Comparison of ENCODE assay signal across 10 cellular contexts in genomic region chr1:178418284-178418955, GRCh38.
DNase-seq lines count a peak whose midpoint lies in the region; ATAC-seq lines count a peak whose summit lies in the region.
"Had no signal": no experiment of that assay in that cellular context is flagged by ENCODE, and none has a peak within 500 bp of the region (broad histone marks: within the 10 kb centered on the region; RNA-seq: fewer than 3 reads in every experiment).

No MANE protein-coding gene starts in this region.

- no peak overlapping the region for H3K27ac Mint-ChIP-seq in stimulated activated memory B cell treated with anti-CD40 and anti-IgM and Interleukin-4, amounts not matched to agents 10 μg/mL and 1 μg/mL and 100 μg/mL, for 72 hours

- peaks cover 10% of the 10 kb centered on the region for H3K27me3 Mint-ChIP-seq in stimulated activated memory B cell treated with anti-CD40 and anti-IgM and Interleukin-4, amounts not matched to agents 10 μg/mL and 1 μg/mL and 100 μg/mL, for 72 hours

- peaks cover 7% of the 10 kb centered on the region for H3K9me3 Mint-ChIP-seq in stimulated activated memory B cell treated with anti-CD40 and anti-IgM and Interleukin-4, amounts not matched to agents 10 μg/mL and 1 μg/mL and 100 μg/mL, for 72 hours
- H3K9me3 Mint-ChIP-seq: H9 had no signal

- DNase-seq in medulla oblongata (ENCODE audit: extremely low spot score): no peak
- DNase-seq in NCI-H748 treated with DMSO at 0.1 percent for 48 hours (lab: John Stamatoyannopoulos, UW): no peak
- no peak for DNase-seq in NCI-H2196 treated with DMSO at 0.1 percent for 48 hours (lab: John Stamatoyannopoulos, UW; ENCODE audit: unreplicated experiment)
- DNase-seq: H9, NCI-H82, substantia nigra had no signal

- ATAC-seq in GM19328 (IDR thresholded peaks at IDR 0.05; ENCODE audit: unreplicated experiment): peak; percentile 90
- peak; percentile 84 for ATAC-seq in HG02610 (IDR thresholded peaks at IDR 0.05; ENCODE audit: unreplicated experiment)
- ATAC-seq in HG03520 (IDR thresholded peaks at IDR 0.05; ENCODE audit: unreplicated experiment): peak; percentile 85
- peak; percentile 82 for ATAC-seq in stimulated activated memory B cell treated with anti-CD40 and anti-IgM and Interleukin-4, amounts not matched to agents 10 μg/mL and 1 μg/mL and 100 μg/mL, for 72 hours

- peaks cover 9% of the 10 kb centered on the region for H3K36me3 Mint-ChIP-seq in stimulated activated memory B cell treated with anti-CD40 and anti-IgM and Interleukin-4, amounts not matched to agents 10 μg/mL and 1 μg/mL and 100 μg/mL, for 72 hours

- H3K4me3 Mint-ChIP-seq in stimulated activated memory B cell treated with anti-CD40 and anti-IgM and Interleukin-4, amounts not matched to agents 10 μg/mL and 1 μg/mL and 100 μg/mL, for 72 hours: no peak overlapping the region
- H3K4me3 Mint-ChIP-seq: H9 had no signal

- H3K4me1 Mint-ChIP-seq in stimulated activated memory B cell treated with anti-CD40 and anti-IgM and Interleukin-4, amounts not matched to agents 10 μg/mL and 1 μg/mL and 100 μg/mL, for 72 hours: no peaks in the 10 kb centered on the region
- H3K4me1 Mint-ChIP-seq: H9 had no signal
